Comparison of ENCODE assay signal across 9 cellular contexts in genomic region chr3:184805351-184806038, GRCh38. TPM values are rescaled to one million over a fixed set of nuclear protein-coding genes. Genes with fewer than 3 reads are reported as not detected.
DNase-seq lines count a peak whose midpoint lies in the region; ATAC-seq and FAIRE-seq lines count a peak whose summit lies in the region.
"Had no signal": no experiment of that assay in that cellular context is flagged by ENCODE, and none has a peak within 500 bp of the region (broad histone marks: within the 10 kb centered on the region; RNA-seq: fewer than 3 reads in every experiment).

No MANE protein-coding gene starts in this region.

- H3K4me3 Mint-ChIP-seq in memory B cell = peak overlapping the region; percentile 34

- DNase-seq in DMS153 treated with DMSO at 0.1 percent for 48 hours (lab: John Stamatoyannopoulos, UW; ENCODE audit: unreplicated experiment) (peak; percentile 84), NCI-H1417 (lab: John Stamatoyannopoulos, UW) (peak; percentile 29 to 93 (median 69)), SKM-1 treated with dmso at 0.1 percent for 144 hours (lab: John Stamatoyannopoulos, UW; ENCODE audit: unreplicated experiment) (peak; percentile 85), memory B cell (ENCODE audit: low spot score in 2 of 2) (no peak), head of caudate nucleus (no peak), frontal cortex (ENCODE audit: low spot score in 2 of 2) (no peak)
- no peak for DNase-seq in activated CD4-positive, alpha-beta T cell treated with anti-CD3 and anti-CD28 coated beads for 4 hours
- DNase-seq: NCI-H1694 treated with DMSO at 0.1 percent for 48 hours had no signal

- H3K27me3 Mint-ChIP-seq in memory B cell = peaks cover 9% of the 10 kb centered on the region

- H3K9me3 Mint-ChIP-seq in memory B cell = no peaks in the 10 kb centered on the region

- H3K36me3 Mint-ChIP-seq in memory B cell = no peaks in the 10 kb centered on the region

- intact Hi-C loops in head of caudate nucleus (cut with DNase I) = no loop called here

- peak overlapping the region; percentile 43 for H3K27ac Mint-ChIP-seq in memory B cell

- H3K4me1 Mint-ChIP-seq in memory B cell = peaks cover 5% of the 10 kb centered on the region

- FAIRE-seq in frontal cortex (lab: Jason Lieb, UNC) = no peak

- ATAC-seq in memory B cell (ENCODE audit: low read depth) (no peak), GM21825 (IDR thresholded peaks at IDR 0.05; ENCODE audit: unreplicated experiment) (no peak)

RNA-seq across cellular contexts. Expression of gene VPS8, which starts 6.5 kb away (rescaled TPM):
- total RNA-seq in frontal cortex = 145 TPM

Comparison
In these comparisons a context has a peak if more than half of its experiments do, and no peak if none do; other contexts are left out.
1. DNase-seq: peak in DMS153 treated with DMSO at 0.1 percent for 48 hours (single experiment), NCI-H1417 (3 of 3) and SKM-1 treated with dmso at 0.1 percent for 144 hours (single experiment); none in memory B cell (0 of 2), head of caudate nucleus (0 of 42), activated CD4-positive, alpha-beta T cell treated with anti-CD3 and anti-CD28 coated beads for 4 hours (0 of 2) and frontal cortex (0 of 2).